ENCODE assay signal across 10 cellular contexts in the genomic region with DNA sequence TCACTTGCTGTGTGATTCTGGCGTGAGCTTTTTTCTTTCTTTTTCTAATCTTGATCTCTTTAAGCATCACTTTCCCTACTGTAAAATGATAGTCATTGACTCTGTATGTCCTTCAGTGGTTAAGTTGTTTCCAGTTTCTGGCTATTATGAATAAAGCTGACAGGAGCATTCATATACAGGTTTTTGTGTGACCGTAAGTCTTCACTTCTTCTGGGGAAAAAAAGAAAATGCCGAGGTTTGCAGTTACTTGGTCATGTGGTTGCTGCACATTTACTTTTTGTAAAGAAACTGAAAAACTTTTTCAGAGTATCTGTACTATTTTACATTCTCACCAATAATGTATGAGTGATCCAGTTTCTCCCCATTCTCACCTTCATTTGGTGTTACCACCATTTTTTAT.
"Had no signal": no experiment of that assay in that cellular context is flagged by ENCODE, and none has a peak within 500 bp of the region (broad histone marks: within the 10 kb centered on the region; RNA-seq: fewer than 3 reads in every experiment).

No MANE protein-coding gene starts in this region.

- H3K4me3 Mint-ChIP-seq: GM23338, H9, HFFc6 had no signal

- H2AFZ ChIP-seq: GM23338 had no signal

- H3K4me3 ChIP-seq: GM23338, K562 had no signal

- H3K9me3 Mint-ChIP-seq: GM23338, H9, HFFc6 had no signal

- ATAC-seq: GM23338, HepG2, K562 had no signal

- DNase-seq: H9, HCEC 1CT, HFFc6, KG1 had no signal

- FAIRE-seq: H1, H54, HepG2, K562 had no signal

- H3K27ac Mint-ChIP-seq: H9, HFFc6 had no signal

- H3K27ac ChIP-seq: HL-60 had no signal

- H3K4me1 Mint-ChIP-seq: GM23338, H9 had no signal

- H3K4me2 ChIP-seq: GM23338 had no signal
